Comparison of ENCODE assay signal across 19 cellular contexts in genomic region chr4:156820931-156821330, GRCh38.
DNase-seq lines count a peak whose midpoint lies in the region; ATAC-seq and TF ChIP-seq lines count a peak whose summit lies in the region.
"Had no signal": no experiment of that assay in that cellular context is flagged by ENCODE, and none has a peak within 500 bp of the region (broad histone marks: within the 10 kb centered on the region; RNA-seq: fewer than 3 reads in every experiment).

No MANE protein-coding gene starts in this region.

- peaks cover 33% of the 10 kb centered on the region for H3K36me3 Mint-ChIP-seq in HFFc6 (ENCODE audit: low read depth)
- H3K36me3 Mint-ChIP-seq in brain, result peaks cover 9% of the 10 kb centered on the region
- H3K36me3 Mint-ChIP-seq in nephron (ENCODE audit: low read depth), result peaks cover 12% of the 10 kb centered on the region

- no peaks in the 10 kb centered on the region for H3K9me3 Mint-ChIP-seq in HFFc6
- H3K9me3 Mint-ChIP-seq in brain, result peaks cover 0 to 8% (median 6%) of the 10 kb centered on the region in 5 experiments
- H3K9me3 Mint-ChIP-seq in nephron, result no peaks in the 10 kb centered on the region

- no peak for ATAC-seq in HG03135 (IDR thresholded peaks at IDR 0.05; ENCODE audit: unreplicated experiment)
- no peak for ATAC-seq in GM21526 (IDR thresholded peaks at IDR 0.05; ENCODE audit: low FRiP score, unreplicated experiment)
- ATAC-seq: K562 had no signal

- H3K27me3 Mint-ChIP-seq in HFFc6 (ENCODE audit: insufficient read depth) (peaks cover 1% of the 10 kb centered on the region; the same call in 1 of the 2 replicates), brain (peaks cover 4% of the 10 kb centered on the region), nephron (ENCODE audit: low read depth) (no peaks in the 10 kb centered on the region)

- no peak for DNase-seq in HFFc6
- peak; percentile 56 for DNase-seq in fibroblast of peridontal ligament (ENCODE audit: extremely low read depth)
- no peak for DNase-seq in NCI-H1694 (lab: John Stamatoyannopoulos, UW)
- no peak for DNase-seq in substantia nigra (lab: John Stamatoyannopoulos, UW)
- DNase-seq: ACHN, AML-193, DMS79, GM23248, NCI-H1105, NCI-H2081 treated with DMSO at 0.1 percent for 48 hours, NCI-H226, NCI-H524 treated with DMSO at 0.1 percent for 48 hours, SHP77 treated with DMSO at 0.1 percent for 48 hours had no signal

- H3K27ac Mint-ChIP-seq in HFFc6 (peak overlapping the region; percentile 19; the same call in 1 of the 2 replicates), brain (peak overlapping the region in 3 of 5 experiments; percentile 14 to 69 (median 21)), nephron (peak overlapping the region; percentile 1 to 23 (median 3))

- H3K27ac ChIP-seq in substantia nigra (ENCODE audit: low read depth, low read length, poor library complexity, severe bottlenecking), result no peak overlapping the region
- H3K27ac ChIP-seq: C4-2B, GM23248 had no signal

- TF ChIP-seq CTCF in HFFc6 (IDR thresholded peaks at IDR 0.05) (no peak), brain (conservative IDR thresholded peaks at IDR 0.05) (no peak), nephron (IDR thresholded peaks at IDR 0.05; ENCODE audit: unreplicated experiment in 3 of 3) (no peak)

- peaks cover 23% of the 10 kb centered on the region for H3K4me1 Mint-ChIP-seq in HFFc6 (ENCODE audit: low read depth)
- H3K4me1 Mint-ChIP-seq in brain, result peaks cover 14% of the 10 kb centered on the region
- peaks cover 22% of the 10 kb centered on the region for H3K4me1 Mint-ChIP-seq in nephron

- no peak overlapping the region for H3K4me3 Mint-ChIP-seq in HFFc6
- no peak overlapping the region for H3K4me3 Mint-ChIP-seq in brain
- H3K4me3 Mint-ChIP-seq in nephron, result no peak overlapping the region
